ENCODE assay signal across 2 cellular contexts in the genomic region with DNA sequence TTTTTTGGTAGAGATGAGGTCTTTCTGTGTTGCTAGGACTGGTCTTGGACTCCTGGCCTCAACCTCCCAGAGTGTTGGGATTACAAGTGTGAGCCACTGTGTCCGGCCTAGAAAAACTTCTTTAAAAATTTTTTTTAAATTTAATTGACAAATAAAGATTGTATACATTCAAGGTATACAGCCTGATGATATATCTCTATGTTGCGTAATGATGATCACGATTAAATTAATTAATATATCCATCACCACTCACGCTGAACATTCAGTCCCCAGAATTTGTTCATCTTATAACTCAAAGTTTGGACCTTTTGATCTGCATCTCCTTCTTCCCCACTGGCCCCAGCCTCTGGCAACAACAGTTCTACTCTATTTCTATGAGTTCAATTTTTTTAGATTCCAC.
TF ChIP-seq lines count a peak whose summit lies in the region.

No MANE protein-coding gene starts in this region.

TF ChIP-seq in IMR-90, 13 proteins besides CTCF, POLR2A, EP300 and RAD21:
- no peak for TF ChIP-seq MAZ (IDR thresholded peaks at IDR 0.05; ENCODE audit: borderline replicate concordance, low read depth, low read length)
- no peak for TF ChIP-seq RCOR1 (IDR thresholded peaks at IDR 0.05; ENCODE audit: insufficient replicate concordance, low read length)
- TF ChIP-seq CEBPB (IDR thresholded peaks at IDR 0.05; ENCODE audit: low read depth, low read length), result peak; percentile 72
- TF ChIP-seq, protein P1, sequence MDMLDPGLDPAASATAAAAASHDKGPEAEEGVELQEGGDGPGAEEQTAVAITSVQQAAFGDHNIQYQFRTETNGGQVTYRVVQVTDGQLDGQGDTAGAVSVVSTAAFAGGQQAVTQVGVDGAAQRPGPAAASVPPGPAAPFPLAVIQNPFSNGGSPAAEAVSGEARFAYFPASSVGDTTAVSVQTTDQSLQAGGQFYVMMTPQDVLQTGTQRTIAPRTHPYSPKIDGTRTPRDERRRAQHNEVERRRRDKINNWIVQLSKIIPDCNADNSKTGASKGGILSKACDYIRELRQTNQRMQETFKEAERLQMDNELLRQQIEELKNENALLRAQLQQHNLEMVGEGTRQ (IDR thresholded peaks at IDR 0.05; ENCODE audit: low read depth, low read length), result no peak
- no peak for TF ChIP-seq NFE2L2 (IDR thresholded peaks at IDR 0.05; ENCODE audit: low read depth, low read length)
- TF ChIP-seq MAFK (IDR thresholded peaks at IDR 0.05; ENCODE audit: low read depth, low read length), result no peak
- no peak for TF ChIP-seq BHLHE40 (IDR thresholded peaks at IDR 0.05; ENCODE audit: low read depth, low read length)

TF ChIP-seq in K562, 482 proteins besides CTCF, POLR2A, EP300 and RAD21:
- TF ChIP-seq CEBPG (CRISPR knock-in tag; IDR thresholded peaks at IDR 0.05) (no peak), CEBPG (tag; conservative IDR thresholded peaks at IDR 0.05 in 1 of 2, IDR thresholded peaks at IDR 0.05 in 1 of 2) (peak; percentile 18 to 80; a peak in 2 of 4 replicates), CEBPB (tag; IDR thresholded peaks at IDR 0.05) (peak; percentile 30; the same call in 1 of the 2 replicates), IRF2 (CRISPR knock-in tag; IDR thresholded peaks at IDR 0.05) (no peak)
- TF ChIP-seq, protein P2, sequence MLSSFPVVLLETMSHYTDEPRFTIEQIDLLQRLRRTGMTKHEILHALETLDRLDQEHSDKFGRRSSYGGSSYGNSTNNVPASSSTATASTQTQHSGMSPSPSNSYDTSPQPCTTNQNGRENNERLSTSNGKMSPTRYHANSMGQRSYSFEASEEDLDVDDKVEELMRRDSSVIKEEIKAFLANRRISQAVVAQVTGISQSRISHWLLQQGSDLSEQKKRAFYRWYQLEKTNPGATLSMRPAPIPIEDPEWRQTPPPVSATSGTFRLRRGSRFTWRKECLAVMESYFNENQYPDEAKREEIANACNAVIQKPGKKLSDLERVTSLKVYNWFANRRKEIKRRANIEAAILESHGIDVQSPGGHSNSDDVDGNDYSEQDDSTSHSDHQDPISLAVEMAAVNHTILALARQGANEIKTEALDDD (IDR thresholded peaks at IDR 0.05), result no peak
